10 cellular contexts compared by ENCODE assay signal in the genomic region with DNA sequence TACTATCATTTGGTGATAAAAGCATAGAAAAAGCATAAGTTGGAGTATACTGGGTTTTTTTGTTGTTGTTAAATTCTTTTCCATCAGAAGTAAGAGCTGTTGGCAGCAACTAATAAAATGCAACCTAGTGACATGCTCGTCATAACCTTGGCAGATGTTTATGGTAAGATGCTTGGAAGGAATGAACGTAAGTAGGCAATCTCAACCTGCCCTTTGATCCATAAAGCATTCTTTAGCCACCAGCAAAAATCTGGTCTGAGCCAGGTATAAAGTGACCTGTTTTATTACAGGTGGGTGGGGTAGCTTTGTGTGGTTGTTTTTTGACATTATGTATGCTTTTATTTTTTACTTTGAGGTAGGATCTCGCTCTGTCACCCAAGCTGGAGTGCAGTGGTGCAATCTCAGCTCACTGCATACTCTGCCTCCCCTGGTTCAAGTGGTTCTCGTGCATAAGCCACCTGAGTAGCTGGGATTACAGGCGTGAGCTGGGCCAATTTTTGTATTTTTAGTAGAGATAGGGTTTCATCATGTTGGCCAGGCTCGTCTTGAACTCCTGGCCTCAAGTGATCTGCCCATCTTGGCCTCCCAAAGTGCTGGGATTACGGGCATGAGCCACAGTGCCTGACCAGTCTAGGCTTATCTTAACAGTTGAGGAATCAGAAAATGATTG. TPM values are rescaled to one million over a fixed set of nuclear protein-coding genes. Genes with fewer than 3 reads are reported as not detected.
DNase-seq lines count a peak whose midpoint lies in the region; ATAC-seq and TF ChIP-seq lines count a peak whose summit lies in the region.
"Had no signal": no experiment of that assay in that cellular context is flagged by ENCODE, and none has a peak within 500 bp of the region (broad histone marks: within the 10 kb centered on the region; RNA-seq: fewer than 3 reads in every experiment).

No MANE protein-coding gene starts in this region.

- TF ChIP-seq CTCF in right atrium auricular region (IDR thresholded peaks at IDR 0.05), result no peak

- ATAC-seq in left cardiac atrium, result no peak
- no peak for ATAC-seq in right cardiac atrium
- no peak for ATAC-seq in GM21367 (IDR thresholded peaks at IDR 0.05; ENCODE audit: unreplicated experiment)
- ATAC-seq in GM19463 (IDR thresholded peaks at IDR 0.05; ENCODE audit: unreplicated experiment), result no peak
- ATAC-seq: activated CD8-positive, alpha-beta memory T cell treated with anti-CD3 and anti-CD28 coated beads, Interleukin-2, amount 10 ng/mL, durations not matched to agents 7 days and 5 days had no signal

- H3K27me3 ChIP-seq in right atrium auricular region (no peaks in the 10 kb centered on the region), right cardiac atrium (ENCODE audit: control insufficient read depth, insufficient read depth) (no peaks in the 10 kb centered on the region), rectal smooth muscle tissue (ENCODE audit: control insufficient read depth, insufficient read depth, low read length) (no peaks in the 10 kb centered on the region), SJCRH30 (no peaks in the 10 kb centered on the region)

- H3K9ac ChIP-seq in rectal smooth muscle tissue (ENCODE audit: low read length), result no peak overlapping the region

- 63% methylated on average over 7 of the region's 7 CpGs for WGBS in right cardiac atrium

- intact Hi-C loops in left cardiac atrium (cut with DNase I), result no loop called here
- intact Hi-C loops in right cardiac atrium (cut with DNase I), result loop anchor here in 1 of 4 donors (5.0 kb wide), 1 partner anchor 49 kb away; no protein-coding TSS in a partner anchor

- no peak overlapping the region for H3K4me3 ChIP-seq in right atrium auricular region
- no peak overlapping the region for H3K4me3 ChIP-seq in right cardiac atrium (ENCODE audit: low read length)
- peak overlapping the region; percentile 14 for H3K4me3 ChIP-seq in rectal smooth muscle tissue (ENCODE audit: low read length)
- no peak overlapping the region for H3K4me3 ChIP-seq in SJCRH30

- peaks cover 60% of the 10 kb centered on the region for H3K36me3 ChIP-seq in right atrium auricular region
- H3K36me3 ChIP-seq in rectal smooth muscle tissue (ENCODE audit: control insufficient read depth, insufficient read depth, low read length), result peaks cover 20% of the 10 kb centered on the region
- peaks cover 76% of the 10 kb centered on the region for H3K36me3 ChIP-seq in SJCRH30

- DNase-seq in right atrium auricular region (ENCODE audit: low spot score), result no peak
- no peak for DNase-seq in left cardiac atrium
- no peak for DNase-seq in right cardiac atrium
- DNase-seq in SJCRH30, result no peak
- no peak for DNase-seq in nucleus accumbens (lab: John Stamatoyannopoulos, UW)
- DNase-seq: activated CD8-positive, alpha-beta memory T cell treated with anti-CD3 and anti-CD28 coated beads, Interleukin-2, amount 10 ng/mL, durations not matched to agents 7 days and 5 days; NK-92 treated with Interleukin-12 subunit alpha and Interleukin-12 subunit beta, amount 100 ng/mL, for 24 hours had no signal

- H3K4me1 ChIP-seq in right atrium auricular region (peaks cover 0 to 35% of the 10 kb centered on the region in 2 donors), right cardiac atrium (ENCODE audit: control insufficient read depth, insufficient read depth, low read length) (peaks cover 13% of the 10 kb centered on the region), rectal smooth muscle tissue (ENCODE audit: control insufficient read depth, insufficient read depth, low read length) (peaks cover 27% of the 10 kb centered on the region), SJCRH30 (peaks cover 16% of the 10 kb centered on the region)

- H3K27ac ChIP-seq in right atrium auricular region, result peak overlapping the region; percentile 74 to 78
- peak overlapping the region; percentile 19 for H3K27ac ChIP-seq in right cardiac atrium (ENCODE audit: low read length)
- peak overlapping the region; percentile 96 for H3K27ac ChIP-seq in rectal smooth muscle tissue (ENCODE audit: low read depth, low read length)
- H3K27ac ChIP-seq in SJCRH30, result no peak overlapping the region

- no peaks in the 10 kb centered on the region for H3K9me3 ChIP-seq in right atrium auricular region
- H3K9me3 ChIP-seq in right cardiac atrium (ENCODE audit: control insufficient read depth, low read length), result no peaks in the 10 kb centered on the region
- H3K9me3 ChIP-seq in SJCRH30 (replicated peaks), result no peaks in the 10 kb centered on the region

RNA-seq across cellular contexts. Expression of gene WSB1, which starts 22.0 kb away (rescaled TPM):
- total RNA-seq in right atrium auricular region (10 to 100 TPM; 38.0 to 44.7 TPM), left cardiac atrium (100 to 1,000 TPM in 1 of 2 donors, 10 to 100 TPM in 1; 69.3 to 119 TPM), right cardiac atrium (100 to 1,000 TPM in 1 of 4 donors, 10 to 100 TPM in 3; 74.6 to 130 (median 91.7) TPM)
- 65.6 TPM for polyA plus RNA-seq in right cardiac atrium
- total RNA-seq in SJCRH30 (2014; rRNA removed; shearing (Covaris generic)), result 118 and 160 TPM in 2 replicates
